Comparison of ENCODE assay signal across 20 cellular contexts in genomic region chr5:36670548-36670947, GRCh38.
A peak's percentile ranks its signal among the peaks of the same experiment; 100 is the strongest.
DNase-seq lines count a peak whose midpoint lies in the region; ATAC-seq, FAIRE-seq and TF ChIP-seq lines count a peak whose summit lies in the region.
"Had no signal": no experiment of that assay in that cellular context is flagged by ENCODE, and none has a peak within 500 bp of the region (broad histone marks: within the 10 kb centered on the region; RNA-seq: fewer than 3 reads in every experiment).

No MANE protein-coding gene starts in this region.

- TF ChIP-seq POLR2A in IMR-90 (IDR thresholded peaks at IDR 0.05; ENCODE audit: low read depth, low read length) (no peak), HepG2 (IDR thresholded peaks at IDR 0.05; ENCODE audit: insufficient read depth in 1 of 2, low read depth in 2 of 2, low read length in 2 of 2) (no peak), gastrocnemius medialis (IDR thresholded peaks at IDR 0.05) (no peak)

- H4K8ac ChIP-seq in IMR-90 (ENCODE audit: low read depth in 2 of 2, low read length in 2 of 2) (no peak overlapping the region), trophoblast cell (ENCODE audit: low read depth, low read length) (no peak overlapping the region)

- H3K79me2 ChIP-seq in HepG2 (ENCODE audit: insufficient read depth, low read length) (no peaks in the 10 kb centered on the region), trophoblast cell (ENCODE audit: control insufficient read depth, insufficient read depth, low read length, poor library complexity) (no peaks in the 10 kb centered on the region)

- WGBS in IMR-90 (ENCODE audit: extremely low coverage in 2 of 2, insufficient read length in 1 of 2), 2 experiments: 100% methylated on average over 1 of the region's 3 CpGs; no CpG with 5 or more reads in 1 of the 2 experiments
- 0% methylated on average over 3 of the region's 3 CpGs for WGBS in HepG2 (ENCODE audit: low lambda C conversion rate)
- no CpG with 5 or more reads among the region's 3 CpGs for WGBS in trophoblast cell (ENCODE audit: extremely low coverage, insufficient coverage, insufficient read length)

- H3K18ac ChIP-seq in IMR-90 (ENCODE audit: low read depth, low read length) (no peak overlapping the region), trophoblast cell (ENCODE audit: low read length) (no peak overlapping the region)

- H2BK15ac ChIP-seq in IMR-90 (ENCODE audit: low read depth, low read length): no peak overlapping the region

- H4K20me1 ChIP-seq in IMR-90 (ENCODE audit: insufficient read depth, low read length): no peaks in the 10 kb centered on the region
- no peaks in the 10 kb centered on the region for H4K20me1 ChIP-seq in HepG2 (ENCODE audit: insufficient read depth, low read length)
- H4K20me1 ChIP-seq: BLaER1 treated with 17β-estradiol and CSF1 and Interleukin-3, amounts not matched to agents 10 nM and 100 nM had no signal

- peak; percentile 66 for FAIRE-seq in bronchial epithelial cell (lab: Jason Lieb, UNC)
- FAIRE-seq in HepG2 (lab: Jason Lieb, UNC): no peak
- FAIRE-seq: GM12878, GM19239 had no signal

- H3K27ac ChIP-seq in IMR-90 (ENCODE audit: insufficient read depth, low read length): no peak overlapping the region
- H3K27ac ChIP-seq in HepG2 (ENCODE audit: extremely low read length, insufficient read depth, low read length): no peak overlapping the region
- H3K27ac ChIP-seq in trophoblast cell (ENCODE audit: low read depth, low read length): no peak overlapping the region
- no peak overlapping the region for H3K27ac ChIP-seq in gastrocnemius medialis
- H3K27ac ChIP-seq: BLaER1 treated with 17β-estradiol and CSF1 and Interleukin-3, amounts not matched to agents 10 nM and 100 nM had no signal

- H3K14ac ChIP-seq in IMR-90 (replicated peaks; ENCODE audit: low read depth, low read length): no peak overlapping the region
- H3K14ac ChIP-seq in trophoblast cell (ENCODE audit: low read length): no peak overlapping the region

- H2BK12ac ChIP-seq in trophoblast cell (ENCODE audit: low read length): peak overlapping the region; percentile 4

- TF ChIP-seq CTCF in IMR-90 (conservative IDR thresholded peaks at IDR 0.05; ENCODE audit: low read depth, low read length) (no peak), bronchial epithelial cell (IDR thresholded peaks at IDR 0.05; ENCODE audit: insufficient read depth, low read length, severe bottlenecking) (no peak), HepG2 (CRISPR knock-in tag; IDR thresholded peaks at IDR 0.05) (no peak), gastrocnemius medialis (IDR thresholded peaks at IDR 0.05 in 4 of 5, conservative IDR thresholded peaks at IDR 0.05 in 1 of 5) (no peak)

- H3K4me1 ChIP-seq in IMR-90 (ENCODE audit: control insufficient read depth, insufficient read depth, low read length) (peaks cover 3% of the 10 kb centered on the region; the same call in 1 of the 2 replicates), HepG2 (ENCODE audit: insufficient read depth, low read length) (no peaks in the 10 kb centered on the region), trophoblast cell (ENCODE audit: control insufficient read depth in 1 of 2, insufficient read depth in 2 of 2, low read length in 2 of 2) (peaks cover 9 to 10% of the 10 kb centered on the region in 2 experiments), gastrocnemius medialis (no peaks in the 10 kb centered on the region)

- H3K9ac ChIP-seq in IMR-90 (ENCODE audit: low read depth, low read length): no peak overlapping the region
- H3K9ac ChIP-seq in HepG2 (ENCODE audit: insufficient read depth, low read depth, low read length): no peak overlapping the region
- H3K9ac ChIP-seq in trophoblast cell (ENCODE audit: low read length): no peak overlapping the region
- H3K9ac ChIP-seq: BLaER1 treated with 17β-estradiol and CSF1 and Interleukin-3, amounts not matched to agents 10 nM and 100 nM had no signal

- no peak for TF ChIP-seq EP300 in HepG2 (IDR thresholded peaks at IDR 0.05; ENCODE audit: low read depth in 2 of 2, low read length in 2 of 2)
- no peak for TF ChIP-seq EP300 in HepG2 (CRISPR knock-in tag; IDR thresholded peaks at IDR 0.05; ENCODE audit: borderline replicate concordance)

- CTCF ChIA-PET in IMR-90 (lab: Yijun Ruan, JAX) (interaction anchor here (1.7 kb wide), 1 partner anchor 20 kb away, joined by 7 read pairs; no protein-coding TSS in a partner anchor), HepG2 (lab: Yijun Ruan, JAX; ENCODE audit: low intra/inter-chr PET ratio, low total read pairs) (no interaction called here)

- DNase-seq in IMR-90 (peak; percentile 39), bronchial epithelial cell (ENCODE audit: low read depth) (no peak), HepG2 (ENCODE audit: low spot score) (no peak), trophoblast cell (no peak), gastrocnemius medialis (no peak)
- no peak for DNase-seq in stimulated activated naive CD8-positive, alpha-beta T cell treated with anti-CD3 and anti-CD28 coated beads, Interleukin-15, amount 100 ng/mL, for 72 hours
- DNase-seq: Calu3; CD8-positive, alpha-beta T cell; DMS53; DND-41; EL; GOT3; H7; KG1 had no signal

- no peak overlapping the region for H3K4me3 ChIP-seq in IMR-90 (ENCODE audit: insufficient read depth, low read depth, low read length)
- no peak overlapping the region for H3K4me3 ChIP-seq in bronchial epithelial cell (ENCODE audit: low read depth, low read length)
- no peak overlapping the region for H3K4me3 ChIP-seq in HepG2 (replicated peaks in 1 of 3; ENCODE audit: insufficient read depth in 1 of 3, low read depth in 2 of 3, low read length in 3 of 3)
- H3K4me3 ChIP-seq in trophoblast cell (ENCODE audit: low read depth, low read length): no peak overlapping the region
- H3K4me3 ChIP-seq in gastrocnemius medialis: no peak overlapping the region
- H3K4me3 ChIP-seq: BLaER1 treated with 17β-estradiol and CSF1 and Interleukin-3, amounts not matched to agents 10 nM and 100 nM; GM12878 had no signal

- no peak overlapping the region for H3K23ac ChIP-seq in IMR-90 (ENCODE audit: low read depth, low read length)
- H3K23ac ChIP-seq in trophoblast cell (ENCODE audit: low read length): no peak overlapping the region

- H3K4me2 ChIP-seq in IMR-90 (ENCODE audit: low read depth, low read length) (no peak overlapping the region), HepG2 (ENCODE audit: low read depth, low read length) (no peak overlapping the region), trophoblast cell (ENCODE audit: low read length) (no peak overlapping the region)
- H3K4me2 ChIP-seq: BLaER1 treated with 17β-estradiol and CSF1 and Interleukin-3, amounts not matched to agents 10 nM and 100 nM had no signal

- no peaks in the 10 kb centered on the region for H3K27me3 Mint-ChIP-seq in stimulated activated naive CD8-positive, alpha-beta T cell treated with anti-CD3 and anti-CD28 coated beads, Interleukin-15, amount 100 ng/mL, for 72 hours
- H3K27me3 Mint-ChIP-seq: IgD-negative memory B cell had no signal

- H3K4ac ChIP-seq in IMR-90 (ENCODE audit: low read depth, low read length): no peak overlapping the region
- no peak overlapping the region for H3K4ac ChIP-seq in trophoblast cell (ENCODE audit: low read depth, low read length)

- POLR2A ChIA-PET in IMR-90 (lab: Charles Lee; ENCODE audit: unreplicated experiment): no interaction called here
- POLR2A ChIA-PET in HepG2 (lab: Yijun Ruan, JAX): no interaction called here

- peaks cover 1% of the 10 kb centered on the region; the same call in 1 of the 2 replicates for H3K27me3 ChIP-seq in IMR-90 (ENCODE audit: control insufficient read depth, insufficient read depth, low read length)
- no peaks in the 10 kb centered on the region for H3K27me3 ChIP-seq in bronchial epithelial cell (ENCODE audit: control insufficient read depth, insufficient read depth, low read length)
- no peaks in the 10 kb centered on the region for H3K27me3 ChIP-seq in HepG2 (ENCODE audit: control insufficient read depth in 1 of 2, insufficient read depth in 2 of 2, low read length in 2 of 2)
- no peaks in the 10 kb centered on the region for H3K27me3 ChIP-seq in trophoblast cell (ENCODE audit: insufficient read depth, low read length)
- H3K27me3 ChIP-seq in gastrocnemius medialis: no peaks in the 10 kb centered on the region
- H3K27me3 ChIP-seq: BLaER1 treated with 17β-estradiol and CSF1 and Interleukin-3, amounts not matched to agents 10 nM and 100 nM had no signal

- no peak overlapping the region for H4K12ac ChIP-seq in trophoblast cell (ENCODE audit: low read depth, low read length)

- no peak overlapping the region for H3K27ac Mint-ChIP-seq in stimulated activated naive CD8-positive, alpha-beta T cell treated with anti-CD3 and anti-CD28 coated beads, Interleukin-15, amount 100 ng/mL, for 72 hours
- H3K27ac Mint-ChIP-seq: B cell; CD8-positive, alpha-beta T cell; IgD-negative memory B cell had no signal

- H2AFZ ChIP-seq in IMR-90 (replicated peaks; ENCODE audit: low read length, poor library complexity) (no peak overlapping the region), HepG2 (ENCODE audit: low read length) (no peak overlapping the region), trophoblast cell (ENCODE audit: insufficient read depth, low read length, poor library complexity) (no peak overlapping the region)

- TF ChIP-seq RAD21 in IMR-90 (IDR thresholded peaks at IDR 0.05; ENCODE audit: low read length): no peak
- TF ChIP-seq RAD21 in HepG2 (CRISPR knock-in tag; IDR thresholded peaks at IDR 0.05): no peak

- no peaks in the 10 kb centered on the region for H3K4me1 Mint-ChIP-seq in stimulated activated naive CD8-positive, alpha-beta T cell treated with anti-CD3 and anti-CD28 coated beads, Interleukin-15, amount 100 ng/mL, for 72 hours
- H3K4me1 Mint-ChIP-seq: B cell, IgD-negative memory B cell had no signal

- H2BK5ac ChIP-seq in IMR-90 (ENCODE audit: low read depth, low read length, poor library complexity, severe bottlenecking): no peak overlapping the region
- no peak overlapping the region for H2BK5ac ChIP-seq in trophoblast cell (ENCODE audit: low read depth, low read length, poor library complexity)

- intact Hi-C loops in IMR-90 (cut with micrococcal nuclease) (no loop called here), HepG2 (cut with micrococcal nuclease; ENCODE audit: unreplicated experiment) (no loop called here), gastrocnemius medialis (cut with DNase I; ENCODE audit: low total_unique reads) (no loop called here)

- H3K36me3 ChIP-seq in IMR-90 (ENCODE audit: control insufficient read depth, insufficient read depth, low read length) (no peaks in the 10 kb centered on the region), bronchial epithelial cell (ENCODE audit: control insufficient read depth, insufficient read depth, low read length) (no peaks in the 10 kb centered on the region), HepG2 (replicated peaks in 1 of 2; ENCODE audit: control insufficient read depth in 1 of 2, insufficient read depth in 2 of 2, low read length in 2 of 2) (no peaks in the 10 kb centered on the region), trophoblast cell (ENCODE audit: control insufficient read depth in 1 of 2, insufficient read depth in 2 of 2, low read length in 2 of 2) (peaks cover 7 to 30% of the 10 kb centered on the region in 2 experiments), gastrocnemius medialis (peaks cover 0 to 9% of the 10 kb centered on the region in 2 donors)

- H2AK5ac ChIP-seq in IMR-90 (ENCODE audit: low read depth, low read length) (no peak overlapping the region), trophoblast cell (ENCODE audit: low read length) (no peak overlapping the region)

- no peak overlapping the region for H3K4me3 Mint-ChIP-seq in stimulated activated naive CD8-positive, alpha-beta T cell treated with anti-CD3 and anti-CD28 coated beads, Interleukin-15, amount 100 ng/mL, for 72 hours
- H3K4me3 Mint-ChIP-seq: B cell; CD8-positive, alpha-beta T cell; IgD-negative memory B cell had no signal

- H2BK120ac ChIP-seq in IMR-90 (ENCODE audit: low read depth, low read length): no peak overlapping the region
- H2BK120ac ChIP-seq in trophoblast cell (ENCODE audit: insufficient read depth, low read length, poor library complexity): no peak overlapping the region

- ATAC-seq in IMR-90 (ENCODE audit: low read depth): peak; percentile 42; the same call in 1 of the 2 replicates
- ATAC-seq in HepG2: peak; percentile 86
- no peak for ATAC-seq in stimulated activated naive CD8-positive, alpha-beta T cell treated with anti-CD3 and anti-CD28 coated beads, Interleukin-15, amount 100 ng/mL, for 72 hours
- no peak for ATAC-seq in GM18502 (IDR thresholded peaks at IDR 0.05; ENCODE audit: poor library complexity, unreplicated experiment)
- no peak for ATAC-seq in gastrocnemius medialis
- ATAC-seq: CD8-positive, alpha-beta T cell; GM12878 had no signal

- H2BK20ac ChIP-seq in IMR-90 (ENCODE audit: low read depth, low read length): no peak overlapping the region

- H3K79me1 ChIP-seq in IMR-90 (ENCODE audit: low read depth in 1 of 2, low read length in 2 of 2) (no peaks in the 10 kb centered on the region), trophoblast cell (ENCODE audit: low read length) (peaks cover 11% of the 10 kb centered on the region)

- dilution Hi-C loops in IMR-90 (cut with HindIII; ENCODE audit: low sequenced_read_pairs, unreplicated experiment): no loop called here

- no peaks in the 10 kb centered on the region for H3K9me3 Mint-ChIP-seq in stimulated activated naive CD8-positive, alpha-beta T cell treated with anti-CD3 and anti-CD28 coated beads, Interleukin-15, amount 100 ng/mL, for 72 hours
- H3K9me3 Mint-ChIP-seq: CD8-positive, alpha-beta T cell; IgD-negative memory B cell had no signal

- H3K9me1 ChIP-seq in IMR-90 (ENCODE audit: insufficient read depth, low read length): no peaks in the 10 kb centered on the region; the same call in 1 of the 2 replicates

- no peak overlapping the region for H3K56ac ChIP-seq in IMR-90 (ENCODE audit: extremely low read depth, insufficient read depth, low read length)

- no peak overlapping the region for H2AK9ac ChIP-seq in IMR-90 (replicated peaks; ENCODE audit: low read depth, low read length, poor library complexity)

- in situ Hi-C loops in IMR-90 (cut with MboI; ENCODE audit: low sequenced_read_pairs): no loop called here
- in situ Hi-C loops in HepG2 (cut with HindIII; ENCODE audit: extremely low pct_ligation_motif_present, low pct_unique_long_range_greater_than_20kb): no loop called here
- in situ Hi-C loops in gastrocnemius medialis (cut with MboI; ENCODE audit: low sequenced_read_pairs in 4 of 4): no loop called here

- H4K91ac ChIP-seq in IMR-90 (ENCODE audit: insufficient read depth, low read depth, low read length) (no peak overlapping the region), trophoblast cell (ENCODE audit: low read depth, low read length) (no peak overlapping the region)

- H4K5ac ChIP-seq in IMR-90 (ENCODE audit: low read depth, low read length): no peak overlapping the region

- no peaks in the 10 kb centered on the region for H3K9me3 ChIP-seq in IMR-90 (ENCODE audit: control insufficient read depth, insufficient read depth, low read length)
- H3K9me3 ChIP-seq in HepG2 (ENCODE audit: low read length): no peaks in the 10 kb centered on the region
- no peaks in the 10 kb centered on the region for H3K9me3 ChIP-seq in trophoblast cell (ENCODE audit: insufficient read depth, low read depth, low read length)
- H3K9me3 ChIP-seq in gastrocnemius medialis: no peaks in the 10 kb centered on the region

- BruUV-seq in IMR-90 (replicated peaks; lab: Mats Ljungman, UMichigan) (no TSS peak), HepG2 (replicated peaks; lab: Mats Ljungman, UMichigan) (no TSS peak)

Comparison
In these comparisons a context has a peak if more than half of its experiments do, and no peak if none do; other contexts are left out.
1. ATAC-seq: peak in IMR-90 (single experiment) and HepG2 (single experiment); none in stimulated activated naive CD8-positive, alpha-beta T cell treated with anti-CD3 and anti-CD28 coated beads, Interleukin-15, amount 100 ng/mL, for 72 hours (single experiment), GM18502 (single experiment) and gastrocnemius medialis (0 of 2).